7 cellular contexts compared by ENCODE assay signal in genomic region chr15:26724381-26724780, GRCh38. TPM values are rescaled to one million over a fixed set of nuclear protein-coding genes. Genes with fewer than 3 reads are reported as not detected.
"Had no signal": no experiment of that assay in that cellular context is flagged by ENCODE, and none has a peak within 500 bp of the region (broad histone marks: within the 10 kb centered on the region; RNA-seq: fewer than 3 reads in every experiment).

No MANE protein-coding gene starts in this region.

- H3K27ac ChIP-seq: KMS-11 had no signal

- H3K4me3 ChIP-seq: GM23338 had no signal

- DNase-seq: H9, HCEC 1CT, IMR-90, KBM-7 had no signal

RNA-seq across cellular contexts. Expression of gene GABRB3, which starts 48.5 kb away (rescaled TPM):
- total RNA-seq: HT-29 had no signal
